In the genomic region with DNA sequence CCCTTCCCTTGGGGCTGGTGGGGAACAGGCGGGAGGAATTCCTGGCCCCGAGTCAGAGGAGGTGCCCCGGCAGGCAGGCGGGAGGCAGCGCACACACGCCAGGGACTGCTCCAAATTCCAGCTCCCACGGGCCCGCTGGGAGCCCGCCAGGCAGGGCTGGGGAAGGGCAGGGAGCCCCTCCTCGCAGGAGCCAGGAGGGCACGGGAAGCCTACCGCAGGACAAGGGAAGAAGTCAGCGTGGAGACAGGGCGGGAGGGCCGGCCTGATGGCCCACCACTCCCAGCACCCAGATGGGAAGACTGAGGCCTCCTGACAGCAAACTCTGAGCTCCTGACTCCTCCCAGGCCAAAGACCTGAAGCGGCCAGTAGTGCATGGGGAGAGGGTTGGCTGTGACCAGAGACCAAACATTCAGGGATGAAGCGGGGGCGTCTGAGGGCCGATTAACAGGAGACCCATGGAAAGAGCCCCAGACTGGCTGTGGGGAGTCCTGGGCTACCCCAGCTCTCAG, we compare ENCODE assay signal across 1 cellular context.
TF ChIP-seq lines count a peak whose summit lies in the region.

No MANE protein-coding gene starts in this region.

TF ChIP-seq in HepG2, 621 proteins besides CTCF, POLR2A, EP300 and RAD21:
- TF ChIP-seq ZNF275 (CRISPR knock-in tag; IDR thresholded peaks at IDR 0.05; ENCODE audit: borderline replicate concordance) (no peak), BRCA1 (CRISPR knock-in tag; IDR thresholded peaks at IDR 0.05) (no peak), TAF1 (CRISPR knock-in tag; IDR thresholded peaks at IDR 0.05) (0 out of 2 replicates have a peak, but pooled peaks have one; percentile 9), ZNF350 (CRISPR knock-in tag; IDR thresholded peaks at IDR 0.05; ENCODE audit: borderline replicate concordance, low read depth) (0 out of 2 replicates have a peak, but pooled peaks have one; percentile 5), WIZ (CRISPR knock-in tag; IDR thresholded peaks at IDR 0.05) (no peak), ADNP (CRISPR knock-in tag; IDR thresholded peaks at IDR 0.05) (0 out of 2 replicates have a peak, but pooled peaks have one; percentile 68), ZFP36L2 (CRISPR knock-in tag; IDR thresholded peaks at IDR 0.05) (no peak), ZNF629 (CRISPR knock-in tag; conservative IDR thresholded peaks at IDR 0.05) (peak; percentile 98), KDM1A (CRISPR knock-in tag; IDR thresholded peaks at IDR 0.05) (peak; percentile 56; the same call in 1 of the 2 replicates), ZMYM3 (CRISPR knock-in tag; IDR thresholded peaks at IDR 0.05) (peak; percentile 66), ZMAT3 (CRISPR knock-in tag; conservative IDR thresholded peaks at IDR 0.05) (0 out of 2 replicates have a peak, but pooled peaks have one; percentile 20), HNF4A (CRISPR knock-in tag; IDR thresholded peaks at IDR 0.05) (0 out of 2 replicates have a peak, but pooled peaks have one; percentile 4), YY1 (IDR thresholded peaks at IDR 0.05; ENCODE audit: insufficient read depth, insufficient replicate concordance, low read depth, low read length) (no peak), POLR2G (IDR thresholded peaks at IDR 0.05; ENCODE audit: low read depth, low read length) (no peak), TEAD3 (CRISPR knock-in tag; optimal IDR thresholded peaks at IDR 0.05; ENCODE audit: borderline replicate concordance) (peak; percentile 28), CHD4 (IDR thresholded peaks at IDR 0.05; ENCODE audit: borderline replicate concordance, low read length) (0 out of 2 replicates have a peak, but pooled peaks have one; percentile 43), TEF (CRISPR knock-in tag; IDR thresholded peaks at IDR 0.05) (no peak), ZBTB37 (CRISPR knock-in tag; IDR thresholded peaks at IDR 0.05) (no peak), GMEB2 (CRISPR knock-in tag; IDR thresholded peaks at IDR 0.05; ENCODE audit: low read depth) (no peak), KDM5B (CRISPR knock-in tag; IDR thresholded peaks at IDR 0.05; ENCODE audit: borderline replicate concordance) (peak; percentile 58; the same call in 1 of the 2 replicates)
- TF ChIP-seq, protein P1, sequence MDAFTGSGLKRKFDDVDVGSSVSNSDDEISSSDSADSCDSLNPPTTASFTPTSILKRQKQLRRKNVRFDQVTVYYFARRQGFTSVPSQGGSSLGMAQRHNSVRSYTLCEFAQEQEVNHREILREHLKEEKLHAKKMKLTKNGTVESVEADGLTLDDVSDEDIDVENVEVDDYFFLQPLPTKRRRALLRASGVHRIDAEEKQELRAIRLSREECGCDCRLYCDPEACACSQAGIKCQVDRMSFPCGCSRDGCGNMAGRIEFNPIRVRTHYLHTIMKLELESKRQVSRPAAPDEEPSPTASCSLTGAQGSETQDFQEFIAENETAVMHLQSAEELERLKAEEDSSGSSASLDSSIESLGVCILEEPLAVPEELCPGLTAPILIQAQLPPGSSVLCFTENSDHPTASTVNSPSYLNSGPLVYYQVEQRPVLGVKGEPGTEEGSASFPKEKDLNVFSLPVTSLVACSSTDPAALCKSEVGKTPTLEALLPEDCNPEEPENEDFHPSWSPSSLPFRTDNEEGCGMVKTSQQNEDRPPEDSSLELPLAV (CRISPR knock-in tag; conservative IDR thresholded peaks at IDR 0.05; ENCODE audit: low read depth), result no peak
- TF ChIP-seq, protein P2, sequence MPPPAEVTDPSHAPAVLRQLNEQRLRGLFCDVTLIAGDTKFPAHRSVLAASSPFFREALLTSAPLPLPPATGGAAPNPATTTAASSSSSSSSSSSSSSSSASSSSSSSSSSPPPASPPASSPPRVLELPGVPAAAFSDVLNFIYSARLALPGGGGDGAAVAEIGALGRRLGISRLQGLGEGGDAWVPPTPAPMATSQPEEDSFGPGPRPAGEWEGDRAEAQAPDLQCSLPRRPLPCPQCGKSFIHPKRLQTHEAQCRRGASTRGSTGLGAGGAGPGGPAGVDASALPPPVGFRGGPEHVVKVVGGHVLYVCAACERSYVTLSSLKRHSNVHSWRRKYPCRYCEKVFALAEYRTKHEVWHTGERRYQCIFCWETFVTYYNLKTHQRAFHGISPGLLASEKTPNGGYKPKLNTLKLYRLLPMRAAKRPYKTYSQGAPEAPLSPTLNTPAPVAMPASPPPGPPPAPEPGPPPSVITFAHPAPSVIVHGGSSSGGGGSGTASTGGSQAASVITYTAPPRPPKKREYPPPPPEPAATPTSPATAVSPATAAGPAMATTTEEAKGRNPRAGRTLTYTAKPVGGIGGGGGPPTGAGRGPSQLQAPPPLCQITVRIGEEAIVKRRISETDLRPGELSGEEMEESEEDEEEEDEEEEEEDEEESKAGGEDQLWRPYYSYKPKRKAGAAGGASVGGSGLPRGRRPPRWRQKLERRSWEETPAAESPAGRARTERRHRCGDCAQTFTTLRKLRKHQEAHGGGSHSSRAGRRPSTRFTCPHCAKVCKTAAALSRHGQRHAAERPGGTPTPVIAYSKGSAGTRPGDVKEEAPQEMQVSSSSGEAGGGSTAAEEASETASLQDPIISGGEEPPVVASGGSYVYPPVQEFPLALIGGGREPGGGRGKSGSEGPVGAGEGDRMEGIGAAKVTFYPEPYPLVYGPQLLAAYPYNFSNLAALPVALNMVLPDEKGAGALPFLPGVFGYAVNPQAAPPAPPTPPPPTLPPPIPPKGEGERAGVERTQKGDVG (CRISPR knock-in tag; IDR thresholded peaks at IDR 0.05; ENCODE audit: borderline replicate concordance), result no peak
- TF ChIP-seq, protein P3, sequence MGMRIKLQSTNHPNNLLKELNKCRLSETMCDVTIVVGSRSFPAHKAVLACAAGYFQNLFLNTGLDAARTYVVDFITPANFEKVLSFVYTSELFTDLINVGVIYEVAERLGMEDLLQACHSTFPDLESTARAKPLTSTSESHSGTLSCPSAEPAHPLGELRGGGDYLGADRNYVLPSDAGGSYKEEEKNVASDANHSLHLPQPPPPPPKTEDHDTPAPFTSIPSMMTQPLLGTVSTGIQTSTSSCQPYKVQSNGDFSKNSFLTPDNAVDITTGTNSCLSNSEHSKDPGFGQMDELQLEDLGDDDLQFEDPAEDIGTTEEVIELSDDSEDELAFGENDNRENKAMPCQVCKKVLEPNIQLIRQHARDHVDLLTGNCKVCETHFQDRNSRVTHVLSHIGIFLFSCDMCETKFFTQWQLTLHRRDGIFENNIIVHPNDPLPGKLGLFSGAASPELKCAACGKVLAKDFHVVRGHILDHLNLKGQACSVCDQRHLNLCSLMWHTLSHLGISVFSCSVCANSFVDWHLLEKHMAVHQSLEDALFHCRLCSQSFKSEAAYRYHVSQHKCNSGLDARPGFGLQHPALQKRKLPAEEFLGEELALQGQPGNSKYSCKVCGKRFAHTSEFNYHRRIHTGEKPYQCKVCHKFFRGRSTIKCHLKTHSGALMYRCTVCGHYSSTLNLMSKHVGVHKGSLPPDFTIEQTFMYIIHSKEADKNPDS (CRISPR knock-in tag; IDR thresholded peaks at IDR 0.05), result 0 out of 2 replicates have a peak, but pooled peaks have one; percentile 27
